In genomic region chr6:167272618-167273379, GRCh38 we compare ENCODE assay signal across 16 cellular contexts. TPM values are rescaled to one million over a fixed set of nuclear protein-coding genes. Genes with fewer than 3 reads are reported as not detected.
DNase-seq lines count a peak whose midpoint lies in the region; ATAC-seq and TF ChIP-seq lines count a peak whose summit lies in the region.
"Had no signal": no experiment of that assay in that cellular context is flagged by ENCODE, and none has a peak within 500 bp of the region (broad histone marks: within the 10 kb centered on the region; RNA-seq: fewer than 3 reads in every experiment).

No MANE protein-coding gene starts in this region.

- H3K4me2 ChIP-seq in hepatocyte: peak overlapping the region; percentile 57

- DNase-seq in coronary artery (ENCODE audit: low spot score): peak; percentile 55
- DNase-seq in hepatocyte (ENCODE audit: low spot score): no peak
- no peak for DNase-seq in mucosa of descending colon
- no peak for DNase-seq in stimulated activated effector memory CD8-positive, alpha-beta T cell treated with anti-CD3 and anti-CD28 coated beads, Interleukin-12 subunit alpha, Interleukin-12 subunit beta, amount 100 ng/mL, for 72 hours (ENCODE audit: low spot score in 2 of 2)
- no peak for DNase-seq in DMS53 treated with DMSO at 0.1 percent for 48 hours (lab: John Stamatoyannopoulos, UW; ENCODE audit: unreplicated experiment)
- no peak for DNase-seq in NCI-H524 (lab: John Stamatoyannopoulos, UW)
- DNase-seq in UCSD-AML1 (lab: John Stamatoyannopoulos, UW; ENCODE audit: unreplicated experiment): no peak
- DNase-seq: ACHN; BE2C; C1 segment of cervical spinal cord; CD4-positive, alpha-beta T cell; DMS153; DMS79 treated with DMSO at 0.1 percent for 48 hours; GF-D8; H9 had no signal

- H3K4me1 ChIP-seq in hepatocyte (ENCODE audit: insufficient read depth) (peaks cover 42% of the 10 kb centered on the region), mucosa of descending colon (ENCODE audit: low read depth) (no peaks in the 10 kb centered on the region)
- H3K4me1 ChIP-seq: BE2C had no signal

- H3K9me3 ChIP-seq in hepatocyte (ENCODE audit: low read depth) (no peaks in the 10 kb centered on the region), mucosa of descending colon (no peaks in the 10 kb centered on the region)
- H3K9me3 ChIP-seq: BE2C had no signal

- no peak for TF ChIP-seq CTCF in coronary artery (IDR thresholded peaks at IDR 0.05)
- TF ChIP-seq CTCF in hepatocyte (IDR thresholded peaks at IDR 0.05; ENCODE audit: poor library complexity): no peak
- no peak for TF ChIP-seq CTCF in mucosa of descending colon (IDR thresholded peaks at IDR 0.05)

- no peaks in the 10 kb centered on the region for H3K36me3 Mint-ChIP-seq in stimulated activated effector memory CD8-positive, alpha-beta T cell treated with anti-CD3 and anti-CD28 coated beads, Interleukin-12 subunit alpha, Interleukin-12 subunit beta, amount 100 ng/mL, for 72 hours

- no peak overlapping the region for H2AFZ ChIP-seq in hepatocyte

- no peaks in the 10 kb centered on the region for H3K4me1 Mint-ChIP-seq in stimulated activated effector memory CD8-positive, alpha-beta T cell treated with anti-CD3 and anti-CD28 coated beads, Interleukin-12 subunit alpha, Interleukin-12 subunit beta, amount 100 ng/mL, for 72 hours

- H4K20me1 ChIP-seq in hepatocyte (ENCODE audit: insufficient read depth, poor library complexity, severe bottlenecking): no peaks in the 10 kb centered on the region

- H3K27me3 ChIP-seq in hepatocyte: no peaks in the 10 kb centered on the region
- H3K27me3 ChIP-seq: BE2C had no signal

- H3K27ac ChIP-seq in coronary artery (no peak overlapping the region), hepatocyte (peak overlapping the region; percentile 95)

- no peak overlapping the region for H3K4me3 Mint-ChIP-seq in stimulated activated effector memory CD8-positive, alpha-beta T cell treated with anti-CD3 and anti-CD28 coated beads, Interleukin-12 subunit alpha, Interleukin-12 subunit beta, amount 100 ng/mL, for 72 hours
- H3K4me3 Mint-ChIP-seq: CD4-positive, alpha-beta T cell; H9 had no signal

- H3K9me3 Mint-ChIP-seq in stimulated activated effector memory CD8-positive, alpha-beta T cell treated with anti-CD3 and anti-CD28 coated beads, Interleukin-12 subunit alpha, Interleukin-12 subunit beta, amount 100 ng/mL, for 72 hours: no peaks in the 10 kb centered on the region
- H3K9me3 Mint-ChIP-seq: CD4-positive, alpha-beta T cell; H9 had no signal

- H3K36me3 ChIP-seq in hepatocyte (replicated peaks; ENCODE audit: insufficient read depth, low read depth) (no peaks in the 10 kb centered on the region), mucosa of descending colon (ENCODE audit: low read depth) (no peaks in the 10 kb centered on the region)
- H3K36me3 ChIP-seq: BE2C had no signal

- peak; percentile 62 for ATAC-seq in mucosa of descending colon
- no peak for ATAC-seq in stimulated activated effector memory CD8-positive, alpha-beta T cell treated with anti-CD3 and anti-CD28 coated beads, Interleukin-12 subunit alpha, Interleukin-12 subunit beta, amount 100 ng/mL, for 72 hours

- peak overlapping the region; percentile 30 for H3K27ac Mint-ChIP-seq in stimulated activated effector memory CD8-positive, alpha-beta T cell treated with anti-CD3 and anti-CD28 coated beads, Interleukin-12 subunit alpha, Interleukin-12 subunit beta, amount 100 ng/mL, for 72 hours
- H3K27ac Mint-ChIP-seq: CD4-positive, alpha-beta T cell had no signal

- peaks cover 13% of the 10 kb centered on the region for H3K79me2 ChIP-seq in hepatocyte

- H3K9me2 ChIP-seq in hepatocyte (replicated peaks; ENCODE audit: insufficient read depth): no peaks in the 10 kb centered on the region

- H3K4me3 ChIP-seq in coronary artery: no peak overlapping the region
- H3K4me3 ChIP-seq in hepatocyte: no peak overlapping the region
- H3K4me3 ChIP-seq in mucosa of descending colon: no peak overlapping the region

- 39% methylated on average over 11 of the region's 11 CpGs for WGBS in hepatocyte (ENCODE audit: low lambda C conversion rate, missing lambda C conversion rate)

- intact Hi-C loops in mucosa of descending colon (cut with DNase I, micrococcal nuclease): no loop called here

RNA-seq across cellular contexts. Expression of gene UNC93A, which starts 18.3 kb away (rescaled TPM):
- total RNA-seq in hepatocyte (66.6 and 67.1 TPM in 2 replicates), mucosa of descending colon (1 to 10 TPM in 1 of 3 donors, not detected in 2; 2.1 TPM)
- 32.6 and 38.8 TPM in 2 replicates for polyA plus RNA-seq in hepatocyte
- total RNA-seq: CD4-positive, alpha-beta T cell; H1 had no signal

RNA-seq across cellular contexts. Expression of gene TTLL2, which starts 52.1 kb away (rescaled TPM):
- total RNA-seq in hepatocyte: not detected in 2 replicates
- polyA plus RNA-seq in hepatocyte: 0.70 TPM in 1 of 2 replicates, not detected in the other
- not detected for total RNA-seq in mucosa of descending colon
- total RNA-seq: CD4-positive, alpha-beta T cell; H1; H9 had no signal
- polyA plus RNA-seq: H1 had no signal

Comparison
In these comparisons a context has a peak if more than half of its experiments do, and no peak if none do; other contexts are left out.
1. RNA of gene UNC93A, which starts 18.3 kb away (total RNA-seq): 66.6 to 67.1 TPM in hepatocyte; 2.1 TPM in mucosa of descending colon; every median in the first group is over 10 times any median in the second.